In genomic region chr17:80008383-80008840, GRCh38 we compare ENCODE assay signal across 1 cellular context.
TF ChIP-seq lines count a peak whose summit lies in the region.

No MANE protein-coding gene starts in this region.

TF ChIP-seq in HEK293, 187 proteins besides CTCF, POLR2A, EP300 and RAD21 (continued from another document and continues in another):
- TF ChIP-seq ZNF148 (tag by site-specific recombination; IDR thresholded peaks at IDR 0.05; ENCODE audit: borderline replicate concordance), result no peak
- TF ChIP-seq ZNF292 (tag by site-specific recombination; IDR thresholded peaks at IDR 0.05; ENCODE audit: borderline replicate concordance, low read depth), result no peak
- TF ChIP-seq ZNF341 (tag by site-specific recombination; IDR thresholded peaks at IDR 0.05; ENCODE audit: low read depth), result no peak
- TF ChIP-seq BCL11B (tag by site-specific recombination; IDR thresholded peaks at IDR 0.05; ENCODE audit: low read depth), result peak; percentile 87
- no peak for TF ChIP-seq ZNF610 (tag by site-specific recombination; IDR thresholded peaks at IDR 0.05; ENCODE audit: borderline replicate concordance)
- TF ChIP-seq ZSCAN5A (tag by site-specific recombination; IDR thresholded peaks at IDR 0.05), result no peak
- TF ChIP-seq ZNF433 (tag by site-specific recombination; IDR thresholded peaks at IDR 0.05; ENCODE audit: low read depth), result no peak
- no peak for TF ChIP-seq ZNF112 (tag by site-specific recombination; IDR thresholded peaks at IDR 0.05)
- TF ChIP-seq ZNF555 (tag by site-specific recombination; conservative IDR thresholded peaks at IDR 0.05), result no peak
- TF ChIP-seq ZNF311 (tag by site-specific recombination; IDR thresholded peaks at IDR 0.05; ENCODE audit: borderline replicate concordance), result no peak
- TF ChIP-seq ZSCAN18 (tag by site-specific recombination; IDR thresholded peaks at IDR 0.05), result no peak
- no peak for TF ChIP-seq SALL2 (tag by site-specific recombination; IDR thresholded peaks at IDR 0.05; ENCODE audit: borderline replicate concordance)
- TF ChIP-seq OVOL3 (tag by site-specific recombination; IDR thresholded peaks at IDR 0.05), result no peak
- no peak for TF ChIP-seq ZNF211 (tag by site-specific recombination; IDR thresholded peaks at IDR 0.05; ENCODE audit: low read depth)
- TF ChIP-seq ZNF169 (tag by site-specific recombination; IDR thresholded peaks at IDR 0.05), result no peak
- TF ChIP-seq ZNF658 (tag by site-specific recombination; IDR thresholded peaks at IDR 0.05), result no peak
- TF ChIP-seq SCRT2 (tag by site-specific recombination; IDR thresholded peaks at IDR 0.05), result no peak
- TF ChIP-seq, protein P1, sequence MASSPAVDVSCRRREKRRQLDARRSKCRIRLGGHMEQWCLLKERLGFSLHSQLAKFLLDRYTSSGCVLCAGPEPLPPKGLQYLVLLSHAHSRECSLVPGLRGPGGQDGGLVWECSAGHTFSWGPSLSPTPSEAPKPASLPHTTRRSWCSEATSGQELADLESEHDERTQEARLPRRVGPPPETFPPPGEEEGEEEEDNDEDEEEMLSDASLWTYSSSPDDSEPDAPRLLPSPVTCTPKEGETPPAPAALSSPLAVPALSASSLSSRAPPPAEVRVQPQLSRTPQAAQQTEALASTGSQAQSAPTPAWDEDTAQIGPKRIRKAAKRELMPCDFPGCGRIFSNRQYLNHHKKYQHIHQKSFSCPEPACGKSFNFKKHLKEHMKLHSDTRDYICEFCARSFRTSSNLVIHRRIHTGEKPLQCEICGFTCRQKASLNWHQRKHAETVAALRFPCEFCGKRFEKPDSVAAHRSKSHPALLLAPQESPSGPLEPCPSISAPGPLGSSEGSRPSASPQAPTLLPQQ (tag by site-specific recombination; IDR thresholded peaks at IDR 0.05), result no peak; the same call in none of the 2 replicates
- no peak for TF ChIP-seq ZNF416 (tag by site-specific recombination; IDR thresholded peaks at IDR 0.05)
- no peak for TF ChIP-seq ZNF155 (tag by site-specific recombination; IDR thresholded peaks at IDR 0.05)
- no peak for TF ChIP-seq ZNF791 (tag by site-specific recombination; IDR thresholded peaks at IDR 0.05)
- peak; percentile 64; the same call in 1 of the 2 replicates for TF ChIP-seq KLF8 (tag by site-specific recombination; IDR thresholded peaks at IDR 0.05)
- TF ChIP-seq ZNF571 (tag by site-specific recombination; IDR thresholded peaks at IDR 0.05), result no peak
- TF ChIP-seq PBX3 (CRISPR knock-in tag; IDR thresholded peaks at IDR 0.05), result no peak
- TF ChIP-seq, protein P2, sequence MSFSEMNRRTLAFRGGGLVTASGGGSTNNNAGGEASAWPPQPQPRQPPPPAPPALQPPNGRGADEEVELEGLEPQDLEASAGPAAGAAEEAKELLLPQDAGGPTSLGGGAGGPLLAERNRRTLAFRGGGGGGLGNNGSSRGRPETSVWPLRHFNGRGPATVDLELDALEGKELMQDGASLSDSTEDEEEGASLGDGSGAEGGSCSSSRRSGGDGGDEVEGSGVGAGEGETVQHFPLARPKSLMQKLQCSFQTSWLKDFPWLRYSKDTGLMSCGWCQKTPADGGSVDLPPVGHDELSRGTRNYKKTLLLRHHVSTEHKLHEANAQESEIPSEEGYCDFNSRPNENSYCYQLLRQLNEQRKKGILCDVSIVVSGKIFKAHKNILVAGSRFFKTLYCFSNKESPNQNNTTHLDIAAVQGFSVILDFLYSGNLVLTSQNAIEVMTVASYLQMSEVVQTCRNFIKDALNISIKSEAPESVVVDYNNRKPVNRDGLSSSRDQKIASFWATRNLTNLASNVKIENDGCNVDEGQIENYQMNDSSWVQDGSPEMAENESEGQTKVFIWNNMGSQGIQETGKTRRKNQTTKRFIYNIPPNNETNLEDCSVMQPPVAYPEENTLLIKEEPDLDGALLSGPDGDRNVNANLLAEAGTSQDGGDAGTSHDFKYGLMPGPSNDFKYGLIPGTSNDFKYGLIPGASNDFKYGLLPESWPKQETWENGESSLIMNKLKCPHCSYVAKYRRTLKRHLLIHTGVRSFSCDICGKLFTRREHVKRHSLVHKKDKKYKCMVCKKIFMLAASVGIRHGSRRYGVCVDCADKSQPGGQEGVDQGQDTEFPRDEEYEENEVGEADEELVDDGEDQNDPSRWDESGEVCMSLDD (tag by site-specific recombination; IDR thresholded peaks at IDR 0.05), result no peak
- TF ChIP-seq HOXC10 (CRISPR knock-in tag; IDR thresholded peaks at IDR 0.05), result no peak
- TF ChIP-seq ZNF223 (tag by site-specific recombination; IDR thresholded peaks at IDR 0.05), result no peak
- no peak for TF ChIP-seq ZFP3 (tag by site-specific recombination; IDR thresholded peaks at IDR 0.05; ENCODE audit: low read depth)
- TF ChIP-seq ZNF354C (tag by site-specific recombination; IDR thresholded peaks at IDR 0.05; ENCODE audit: borderline replicate concordance, low read depth), result no peak
- TF ChIP-seq RBAK (tag by site-specific recombination; IDR thresholded peaks at IDR 0.05), result no peak
- TF ChIP-seq ZNF214 (tag by site-specific recombination; IDR thresholded peaks at IDR 0.05; ENCODE audit: borderline replicate concordance), result no peak
- TF ChIP-seq ZNF660 (tag by site-specific recombination; IDR thresholded peaks at IDR 0.05), result no peak; the same call in 1 of the 2 replicates
- peak; percentile 57 for TF ChIP-seq ZNF654 (tag by site-specific recombination; IDR thresholded peaks at IDR 0.05; ENCODE audit: low read depth)
- TF ChIP-seq KLF1 (tag by site-specific recombination; IDR thresholded peaks at IDR 0.05), result peak; percentile 37
- peak; percentile 15; the same call in 1 of the 2 replicates for TF ChIP-seq SP2 (tag by site-specific recombination; IDR thresholded peaks at IDR 0.05)
- TF ChIP-seq ZNF488 (tag by site-specific recombination; IDR thresholded peaks at IDR 0.05), result no peak
- no peak for TF ChIP-seq ZNF426 (tag by site-specific recombination; IDR thresholded peaks at IDR 0.05)
- no peak for TF ChIP-seq ZNF549 (tag by site-specific recombination; IDR thresholded peaks at IDR 0.05)
- TF ChIP-seq SP7 (tag by site-specific recombination; IDR thresholded peaks at IDR 0.05), result peak; percentile 44
- no peak for TF ChIP-seq ZNF548 (tag by site-specific recombination; IDR thresholded peaks at IDR 0.05)
- TF ChIP-seq, protein P3, sequence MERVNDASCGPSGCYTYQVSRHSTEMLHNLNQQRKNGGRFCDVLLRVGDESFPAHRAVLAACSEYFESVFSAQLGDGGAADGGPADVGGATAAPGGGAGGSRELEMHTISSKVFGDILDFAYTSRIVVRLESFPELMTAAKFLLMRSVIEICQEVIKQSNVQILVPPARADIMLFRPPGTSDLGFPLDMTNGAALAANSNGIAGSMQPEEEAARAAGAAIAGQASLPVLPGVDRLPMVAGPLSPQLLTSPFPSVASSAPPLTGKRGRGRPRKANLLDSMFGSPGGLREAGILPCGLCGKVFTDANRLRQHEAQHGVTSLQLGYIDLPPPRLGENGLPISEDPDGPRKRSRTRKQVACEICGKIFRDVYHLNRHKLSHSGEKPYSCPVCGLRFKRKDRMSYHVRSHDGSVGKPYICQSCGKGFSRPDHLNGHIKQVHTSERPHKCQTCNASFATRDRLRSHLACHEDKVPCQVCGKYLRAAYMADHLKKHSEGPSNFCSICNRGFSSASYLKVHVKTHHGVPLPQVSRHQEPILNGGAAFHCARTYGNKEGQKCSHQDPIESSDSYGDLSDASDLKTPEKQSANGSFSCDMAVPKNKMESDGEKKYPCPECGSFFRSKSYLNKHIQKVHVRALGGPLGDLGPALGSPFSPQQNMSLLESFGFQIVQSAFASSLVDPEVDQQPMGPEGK (tag by site-specific recombination; IDR thresholded peaks at IDR 0.05), result peak; percentile 86
- no peak for TF ChIP-seq ZNF404 (tag by site-specific recombination; IDR thresholded peaks at IDR 0.05)
- TF ChIP-seq ZXDB (tag by site-specific recombination; IDR thresholded peaks at IDR 0.05), result no peak
- no peak for TF ChIP-seq ZNF664 (tag by site-specific recombination; IDR thresholded peaks at IDR 0.05)
- no peak for TF ChIP-seq PRDM2 (tag by site-specific recombination; IDR thresholded peaks at IDR 0.05; ENCODE audit: borderline replicate concordance)
- no peak; the same call in 1 of the 2 replicates for TF ChIP-seq ZNF2 (tag by site-specific recombination; IDR thresholded peaks at IDR 0.05)
- TF ChIP-seq ZNF558 (tag by site-specific recombination; IDR thresholded peaks at IDR 0.05), result no peak
